17 cellular contexts compared by ENCODE assay signal in genomic region chr1:146013566-146013937, GRCh38. TPM values are rescaled to one million over a fixed set of nuclear protein-coding genes. Genes with fewer than 3 reads are reported as not detected.
"Had no signal": no experiment of that assay in that cellular context is flagged by ENCODE, and none has a peak within 500 bp of the region (broad histone marks: within the 10 kb centered on the region; RNA-seq: fewer than 3 reads in every experiment).

No MANE protein-coding gene starts in this region.

- H3K4me3 ChIP-seq: adrenal gland, pancreas, sigmoid colon, spleen, thoracic aorta had no signal

- H3K4me3 Mint-ChIP-seq: activated CD4-positive, alpha-beta T cell treated with anti-CD3 and anti-CD28 coated beads, Interleukin-2, amount 10 ng/mL, durations not matched to agents 7 days and 5 days; activated naive CD4-positive, alpha-beta T cell treated with anti-CD3 and anti-CD28 coated beads, Interleukin-2, amount 50 U/mL, for 24 hours; naive thymus-derived CD8-positive, alpha-beta T cell; stimulated activated naive B cell treated with anti-CD40 and anti-IgM and Interleukin-4, amounts not matched to agents 10 μg/mL and 1 μg/mL and 100 μg/mL, for 72 hours; T-cell had no signal

- H3K36me3 Mint-ChIP-seq: activated naive CD4-positive, alpha-beta T cell treated with anti-CD3 and anti-CD28 coated beads, Interleukin-2, amount 50 U/mL, for 24 hours; naive thymus-derived CD8-positive, alpha-beta T cell; stimulated activated naive B cell treated with anti-CD40 and anti-IgM and Interleukin-4, amounts not matched to agents 10 μg/mL and 1 μg/mL and 100 μg/mL, for 72 hours; T-cell had no signal

- DNase-seq: activated CD8-positive, alpha-beta memory T cell treated with anti-CD3 and anti-CD28 coated beads, Interleukin-2, amount 50 U/mL, for 48 hours; activated T-cell treated with anti-CD3 and anti-CD28 coated beads, Interleukin-2, amount 50 U/mL, for 48 hours; cerebellar nuclear complex; cortex of kidney; spleen had no signal

- H3K27me3 ChIP-seq: adrenal gland, pancreas, sigmoid colon had no signal

- H3K27ac ChIP-seq: adrenal gland, pancreas, sigmoid colon, thoracic aorta had no signal

- H3K36me3 ChIP-seq: adrenal gland, pancreas, sigmoid colon, spleen, thoracic aorta had no signal

- H3K9me3 Mint-ChIP-seq: activated CD4-positive, alpha-beta T cell treated with anti-CD3 and anti-CD28 coated beads, Interleukin-2, amount 10 ng/mL, durations not matched to agents 7 days and 5 days; activated naive CD4-positive, alpha-beta T cell treated with anti-CD3 and anti-CD28 coated beads, Interleukin-2, amount 50 U/mL, for 24 hours; naive thymus-derived CD8-positive, alpha-beta T cell; stimulated activated naive B cell treated with anti-CD40 and anti-IgM and Interleukin-4, amounts not matched to agents 10 μg/mL and 1 μg/mL and 100 μg/mL, for 72 hours; T-cell had no signal

- FAIRE-seq: bronchial epithelial cell had no signal

- H3K9me3 ChIP-seq: adrenal gland, pancreas, sigmoid colon, spleen, thoracic aorta had no signal

- H3K27ac Mint-ChIP-seq: activated CD4-positive, alpha-beta T cell treated with anti-CD3 and anti-CD28 coated beads, Interleukin-2, amount 10 ng/mL, durations not matched to agents 7 days and 5 days; activated naive CD4-positive, alpha-beta T cell treated with anti-CD3 and anti-CD28 coated beads, Interleukin-2, amount 50 U/mL, for 24 hours; naive thymus-derived CD8-positive, alpha-beta T cell; stimulated activated naive B cell treated with anti-CD40 and anti-IgM and Interleukin-4, amounts not matched to agents 10 μg/mL and 1 μg/mL and 100 μg/mL, for 72 hours; T-cell had no signal

RNA-seq across cellular contexts. Expression of gene HJV, which starts 8.0 kb away (rescaled TPM):
- total RNA-seq: activated CD4-positive, alpha-beta T cell treated with anti-CD3 and anti-CD28 coated beads, Interleukin-2, amount 10 ng/mL, durations not matched to agents 7 days and 5 days; astrocyte; bronchial epithelial cell; naive thymus-derived CD8-positive, alpha-beta T cell; pancreas; sigmoid colon; spleen; T-cell; thoracic aorta; ureter had no signal
- polyA plus RNA-seq: naive thymus-derived CD8-positive, alpha-beta T cell; sigmoid colon; spleen had no signal
